Comparison of ENCODE assay signal across 21 cellular contexts in genomic region chr4:76792418-76792817, GRCh38.
"Had no signal": no experiment of that assay in that cellular context is flagged by ENCODE, and none has a peak within 500 bp of the region (broad histone marks: within the 10 kb centered on the region; RNA-seq: fewer than 3 reads in every experiment).

No MANE protein-coding gene starts in this region.

- DNase-seq: Karpas-422, KG1, MG63, NCI-H1092, NCI-H1105 treated with DMSO at 0.1 percent for 48 hours, NCI-H1436, NCI-H187, NCI-H2029, NCI-H2081 treated with DMSO at 0.1 percent for 48 hours, NCI-H2171, NCI-H226, NCI-H446, NCI-H510A, NCI-H524 treated with DMSO at 0.1 percent for 48 hours, NCI-H69, NCI-H774, Right ventricle myocardium superior, RPMI8226, SIG-M5, T-cell had no signal

- FAIRE-seq: RCC 7860 had no signal
